8 cellular contexts compared by ENCODE assay signal in the genomic region with DNA sequence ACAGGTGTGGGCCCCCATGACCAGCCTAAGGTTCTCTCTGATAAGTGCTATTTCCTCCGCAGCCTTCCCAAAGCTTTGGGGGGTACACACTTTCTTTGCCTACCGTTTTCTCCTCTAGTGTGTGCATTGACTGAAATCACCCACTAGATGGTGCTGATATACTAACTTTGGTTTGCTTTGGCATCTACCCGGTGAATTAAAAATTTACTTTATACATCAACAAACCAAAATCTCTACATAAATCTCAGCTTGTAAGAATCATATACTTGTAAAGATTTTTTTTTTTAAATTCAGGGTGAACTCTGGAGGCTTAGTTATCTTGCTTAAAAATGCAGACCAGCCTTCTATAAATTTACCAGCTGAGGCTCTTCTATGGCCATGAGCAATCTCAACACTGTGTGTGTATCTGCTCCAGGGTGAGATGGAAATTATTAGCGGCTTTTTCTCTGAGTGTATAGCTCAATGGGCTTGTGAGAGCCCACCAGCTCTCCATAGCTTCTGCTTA.
A peak's percentile ranks its signal among the peaks of the same experiment; 100 is the strongest.
DNase-seq lines count a peak whose midpoint lies in the region; ATAC-seq, FAIRE-seq and TF ChIP-seq lines count a peak whose summit lies in the region.

No MANE protein-coding gene starts in this region.

- peak; percentile 83 for TF ChIP-seq CTCF in AG10803 (conservative IDR thresholded peaks at IDR 0.05; ENCODE audit: low read length)

- no peak overlapping the region for H3K4me3 Mint-ChIP-seq in stimulated activated memory B cell treated with anti-CD40 and anti-IgM and Interleukin-4, amounts not matched to agents 10 μg/mL and 1 μg/mL and 100 μg/mL, for 72 hours

- no peak overlapping the region for H3K27ac Mint-ChIP-seq in stimulated activated memory B cell treated with anti-CD40 and anti-IgM and Interleukin-4, amounts not matched to agents 10 μg/mL and 1 μg/mL and 100 μg/mL, for 72 hours

- FAIRE-seq in urothelium cell line (lab: Jason Lieb, UNC): no peak

- peaks cover 3% of the 10 kb centered on the region for H3K9me3 Mint-ChIP-seq in stimulated activated memory B cell treated with anti-CD40 and anti-IgM and Interleukin-4, amounts not matched to agents 10 μg/mL and 1 μg/mL and 100 μg/mL, for 72 hours

- no peaks in the 10 kb centered on the region for H3K36me3 Mint-ChIP-seq in stimulated activated memory B cell treated with anti-CD40 and anti-IgM and Interleukin-4, amounts not matched to agents 10 μg/mL and 1 μg/mL and 100 μg/mL, for 72 hours

- peaks cover 35% of the 10 kb centered on the region for H3K27me3 Mint-ChIP-seq in stimulated activated memory B cell treated with anti-CD40 and anti-IgM and Interleukin-4, amounts not matched to agents 10 μg/mL and 1 μg/mL and 100 μg/mL, for 72 hours

- H3K4me3 ChIP-seq in AG10803 (ENCODE audit: low read length): no peak overlapping the region

- ATAC-seq in GM18867 (IDR thresholded peaks at IDR 0.05; ENCODE audit: unreplicated experiment): peak; percentile 66
- ATAC-seq in stimulated activated memory B cell treated with anti-CD40 and anti-IgM and Interleukin-4, amounts not matched to agents 10 μg/mL and 1 μg/mL and 100 μg/mL, for 72 hours: no peak

- peak; percentile 68 for DNase-seq in AG10803 (ENCODE audit: low read depth)
- DNase-seq in NCI-H1092 (lab: John Stamatoyannopoulos, UW): peak; percentile 14
- peak; percentile 58 for DNase-seq in amniotic epithelial cell (ENCODE audit: low read depth)
- peak; percentile 64 for DNase-seq in iris pigment epithelial cell (ENCODE audit: low read depth)
- DNase-seq in urothelium cell line (ENCODE audit: low spot score): peak; percentile 39
- no peak for DNase-seq in cerebellar nuclear complex (lab: John Stamatoyannopoulos, UW)

- H3K4me1 Mint-ChIP-seq in stimulated activated memory B cell treated with anti-CD40 and anti-IgM and Interleukin-4, amounts not matched to agents 10 μg/mL and 1 μg/mL and 100 μg/mL, for 72 hours: no peaks in the 10 kb centered on the region

Comparison
In these comparisons a context has a peak if more than half of its experiments do, and no peak if none do; other contexts are left out.
1. DNase-seq: peak in AG10803 (single experiment), NCI-H1092 (single experiment), amniotic epithelial cell (single experiment), iris pigment epithelial cell (single experiment) and urothelium cell line (single experiment); none in cerebellar nuclear complex (0 of 2).